29 cellular contexts compared by ENCODE assay signal in the genomic region with DNA sequence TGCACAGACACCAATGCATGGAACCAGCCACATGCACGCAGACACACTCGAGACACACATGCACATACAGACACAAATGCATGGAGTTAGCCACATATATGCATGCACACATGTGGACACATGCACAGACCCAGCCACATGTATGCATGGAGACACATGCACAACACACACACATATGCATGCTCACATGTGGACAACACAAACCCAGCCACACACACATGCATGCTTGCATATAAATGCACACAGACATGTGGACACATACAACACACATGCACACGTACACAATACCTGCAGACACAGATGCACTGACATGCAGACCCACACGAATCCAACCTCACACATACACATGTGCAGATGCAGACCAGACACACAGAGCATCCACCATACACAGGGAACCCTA. TPM values are rescaled to one million over a fixed set of nuclear protein-coding genes. Genes with fewer than 3 reads are reported as not detected.
"Had no signal": no experiment of that assay in that cellular context is flagged by ENCODE, and none has a peak within 500 bp of the region (broad histone marks: within the 10 kb centered on the region; RNA-seq: fewer than 3 reads in every experiment).

No MANE protein-coding gene starts in this region.

- H3K27me3 ChIP-seq: colonic mucosa, dorsolateral prefrontal cortex, gastroesophageal sphincter, pancreas, stomach, suprapubic skin, tibial nerve had no signal

- H3K4me3 Mint-ChIP-seq: activated naive CD8-positive, alpha-beta T cell; naive thymus-derived CD8-positive, alpha-beta T cell; stimulated activated naive B cell treated with anti-CD40 and anti-IgM and Interleukin-4, amounts not matched to agents 10 μg/mL and 1 μg/mL and 100 μg/mL, for 72 hours; T-helper 1 cell treated with Interleukin-12 subunit alpha and Interleukin-12 subunit beta and Interleukin-4 antibody, amounts not matched to agents 30 μg/mL and 1 μg/mL, for 36 hours had no signal

- H3K9me3 ChIP-seq: colonic mucosa, gastroesophageal sphincter, lower lobe of right lung, pancreas, prostate gland, stomach, suprapubic skin, tibial nerve had no signal

- FAIRE-seq: endothelial cell of umbilical vein, pancreas, TTC549 had no signal

- H3K27ac ChIP-seq: colonic mucosa, gastroesophageal sphincter, lower lobe of right lung, pancreas, prostate gland, stomach, suprapubic skin, VCaP had no signal

- H3K4me3 ChIP-seq: colonic mucosa, gastroesophageal sphincter, lower lobe of right lung, pancreas, prostate gland, smooth muscle cell, stomach, suprapubic skin, tibial nerve had no signal

- H3K4me2 ChIP-seq: smooth muscle cell had no signal

- H3K36me3 ChIP-seq: colonic mucosa, pancreas, prostate gland had no signal

- DNase-seq: activated CD4-positive, alpha-beta T cell treated with anti-CD3 and anti-CD28 coated beads for 48 hours; activated CD4-positive, alpha-beta T cell treated with anti-CD3 and anti-CD28 coated beads, Interleukin-2, amount 50 U/mL, for 48 hours; activated CD8-positive, alpha-beta memory T cell treated with anti-CD3 and anti-CD28 coated beads for 24 hours; activated effector memory CD4-positive, alpha-beta T cell treated with Interleukin-2 at 50 U/mL for 16 hours; activated naive CD4-positive, alpha-beta T cell treated with Interleukin-2 at 50 U/mL for 16 hours; colonic mucosa; effector memory CD4-positive, alpha-beta T cell; lower lobe of right lung; mesenchymal stem cell; naive thymus-derived CD8-positive, alpha-beta T cell; stimulated activated CD4-positive, alpha-beta T cell treated with anti-CD3 and anti-CD28 coated beads, Interleukin-15, amount 100 ng/mL, for 24 hours; stimulated activated CD4-positive, alpha-beta T cell treated with anti-CD3 and anti-CD28 coated beads, Interleukin-2, amount 100 ng/mL, for 24 hours; stimulated activated naive B cell treated with anti-CD40 and anti-IgM and Interleukin-4, amounts not matched to agents 10 μg/mL and 1 μg/mL and 100 μg/mL, for 72 hours; stomach; SW 1271; T-helper 9 cell had no signal

- H3K4me1 Mint-ChIP-seq: stimulated activated naive B cell treated with anti-CD40 and anti-IgM and Interleukin-4, amounts not matched to agents 10 μg/mL and 1 μg/mL and 100 μg/mL, for 72 hours had no signal

- H3K27ac Mint-ChIP-seq: activated naive CD8-positive, alpha-beta T cell; stimulated activated naive B cell treated with anti-CD40 and anti-IgM and Interleukin-4, amounts not matched to agents 10 μg/mL and 1 μg/mL and 100 μg/mL, for 72 hours; T-helper 1 cell treated with Interleukin-12 subunit alpha and Interleukin-12 subunit beta and Interleukin-4 antibody, amounts not matched to agents 30 μg/mL and 1 μg/mL, for 36 hours had no signal

- ATAC-seq: activated CD4-positive, CD25-positive, alpha-beta regulatory T cell treated with anti-CD3 and anti-CD28 coated beads, Interleukin-2, amount 50 U/mL, for 24 hours; gastroesophageal sphincter; naive thymus-derived CD8-positive, alpha-beta T cell; pancreas; stimulated activated naive B cell treated with anti-CD40 and anti-IgM and Interleukin-4, amounts not matched to agents 10 μg/mL and 1 μg/mL and 100 μg/mL, for 72 hours had no signal

- H3K27me3 Mint-ChIP-seq: activated naive CD8-positive, alpha-beta T cell; naive thymus-derived CD8-positive, alpha-beta T cell had no signal

- H3K4me1 ChIP-seq: colonic mucosa, gastroesophageal sphincter, lower lobe of right lung, pancreas, prostate gland had no signal

- H3K9me3 Mint-ChIP-seq: naive thymus-derived CD8-positive, alpha-beta T cell; stimulated activated naive B cell treated with anti-CD40 and anti-IgM and Interleukin-4, amounts not matched to agents 10 μg/mL and 1 μg/mL and 100 μg/mL, for 72 hours; T-helper 1 cell treated with Interleukin-12 subunit alpha and Interleukin-12 subunit beta and Interleukin-4 antibody, amounts not matched to agents 30 μg/mL and 1 μg/mL, for 36 hours had no signal

- H3K36me3 Mint-ChIP-seq: activated naive CD8-positive, alpha-beta T cell; naive thymus-derived CD8-positive, alpha-beta T cell; stimulated activated naive B cell treated with anti-CD40 and anti-IgM and Interleukin-4, amounts not matched to agents 10 μg/mL and 1 μg/mL and 100 μg/mL, for 72 hours had no signal

RNA-seq across cellular contexts. Expression of a gene that starts 31.1 kb away (rescaled TPM):
- total RNA-seq: naive thymus-derived CD8-positive, alpha-beta T cell had no signal
- polyA plus RNA-seq: naive thymus-derived CD8-positive, alpha-beta T cell had no signal
